14 cellular contexts compared by ENCODE assay signal in the genomic region with DNA sequence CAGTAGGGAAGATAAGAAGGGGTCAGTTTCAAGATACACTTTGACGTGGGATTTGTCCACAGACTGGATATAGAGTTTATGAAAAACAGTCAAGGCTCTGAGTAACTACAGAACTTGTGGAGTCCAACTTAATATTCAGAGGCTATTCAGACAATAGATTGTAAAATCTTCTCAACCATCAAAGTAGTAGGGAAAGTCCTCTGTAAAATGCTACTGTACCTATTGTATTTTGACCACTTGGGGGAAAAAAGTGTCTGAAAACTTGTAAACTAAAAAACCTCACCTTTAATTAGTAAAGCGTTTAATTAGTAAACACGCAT. TPM values are rescaled to one million over a fixed set of nuclear protein-coding genes. Genes with fewer than 3 reads are reported as not detected.
DNase-seq lines count a peak whose midpoint lies in the region; ATAC-seq and TF ChIP-seq lines count a peak whose summit lies in the region.
"Had no signal": no experiment of that assay in that cellular context is flagged by ENCODE, and none has a peak within 500 bp of the region (broad histone marks: within the 10 kb centered on the region; RNA-seq: fewer than 3 reads in every experiment).

No MANE protein-coding gene starts in this region.

- 18 to 86% methylated on average over 3 of the region's 3 CpGs for WGBS in tibial nerve, 2 donors

- no peaks in the 10 kb centered on the region for H3K9me3 Mint-ChIP-seq in activated CD4-positive, alpha-beta T cell treated with anti-CD3 and anti-CD28 coated beads, Interleukin-2, amount 10 ng/mL, durations not matched to agents 24 days and 14 days
- H3K9me3 Mint-ChIP-seq in stimulated activated effector memory CD8-positive, alpha-beta T cell treated with anti-CD3 and anti-CD28 coated beads, Interleukin-12 subunit alpha, Interleukin-12 subunit beta, amount 100 ng/mL, for 72 hours, result no peaks in the 10 kb centered on the region

- no peak for TF ChIP-seq EP300 in tibial nerve (IDR thresholded peaks at IDR 0.05)

- peaks cover 90% of the 10 kb centered on the region for H4K20me1 ChIP-seq in OCI-LY3 (ENCODE audit: insufficient read depth, low read length)

- H3K27me3 Mint-ChIP-seq in activated CD4-positive, alpha-beta T cell treated with anti-CD3 and anti-CD28 coated beads, Interleukin-2, amount 10 ng/mL, durations not matched to agents 24 days and 14 days, result no peaks in the 10 kb centered on the region

- H3K4me3 ChIP-seq in OCI-LY3 (ENCODE audit: low read length) (peak overlapping the region; percentile 8; the same call in 1 of the 2 replicates), tibial nerve (no peak overlapping the region)
- H3K4me3 ChIP-seq: ovary had no signal

- peaks cover 68% of the 10 kb centered on the region for H3K4me1 Mint-ChIP-seq in activated CD4-positive, alpha-beta T cell treated with anti-CD3 and anti-CD28 coated beads, Interleukin-2, amount 10 ng/mL, durations not matched to agents 24 days and 14 days
- peaks cover 71% of the 10 kb centered on the region for H3K4me1 Mint-ChIP-seq in stimulated activated effector memory CD8-positive, alpha-beta T cell treated with anti-CD3 and anti-CD28 coated beads, Interleukin-12 subunit alpha, Interleukin-12 subunit beta, amount 100 ng/mL, for 72 hours

- ATAC-seq in stimulated activated effector memory CD8-positive, alpha-beta T cell treated with anti-CD3 and anti-CD28 coated beads, Interleukin-12 subunit alpha, Interleukin-12 subunit beta, amount 100 ng/mL, for 72 hours, result no peak
- ATAC-seq in HG03159 (IDR thresholded peaks at IDR 0.05; ENCODE audit: unreplicated experiment) (no peak), GM18867 (IDR thresholded peaks at IDR 0.05; ENCODE audit: unreplicated experiment) (no peak)
- ATAC-seq: left ventricle myocardium superior had no signal

- TF ChIP-seq CTCF in OCI-LY3 (IDR thresholded peaks at IDR 0.05; ENCODE audit: low read depth, low read length), result no peak
- no peak for TF ChIP-seq CTCF in tibial nerve (IDR thresholded peaks at IDR 0.05)

- H3K4me2 ChIP-seq in OCI-LY3 (ENCODE audit: low read length), result peak overlapping the region; percentile 61

- peak overlapping the region; percentile 74 for H3K4me3 Mint-ChIP-seq in activated CD4-positive, alpha-beta T cell treated with anti-CD3 and anti-CD28 coated beads, Interleukin-2, amount 10 ng/mL, durations not matched to agents 24 days and 14 days
- peak overlapping the region; percentile 79 for H3K4me3 Mint-ChIP-seq in stimulated activated effector memory CD8-positive, alpha-beta T cell treated with anti-CD3 and anti-CD28 coated beads, Interleukin-12 subunit alpha, Interleukin-12 subunit beta, amount 100 ng/mL, for 72 hours

- no peak for DNase-seq in activated CD4-positive, alpha-beta T cell treated with anti-CD3 and anti-CD28 coated beads, Interleukin-2, amount 10 ng/mL, durations not matched to agents 24 days and 14 days
- DNase-seq in activated CD4-positive, alpha-beta T cell treated with anti-CD3 and anti-CD28 coated beads, Interleukin-2, amount 50 U/mL, for 48 hours, result no peak
- DNase-seq in caudate nucleus (lab: John Stamatoyannopoulos, UW) (no peak), tibial nerve (ENCODE audit: low spot score in 2 of 2) (no peak)
- DNase-seq in stimulated activated effector memory CD8-positive, alpha-beta T cell treated with anti-CD3 and anti-CD28 coated beads, Interleukin-12 subunit alpha, Interleukin-12 subunit beta, amount 100 ng/mL, for 72 hours (ENCODE audit: low spot score in 2 of 2), result no peak
- DNase-seq: ACHN; activated gamma-delta T cell treated with Interleukin-2 at 50 U/mL for 16 hours; left ventricle myocardium superior; MM.1S; ovary; stimulated activated CD4-positive, alpha-beta T cell treated with anti-CD3 and anti-CD28 coated beads, Interleukin-2, amount 100 ng/mL, for 24 hours had no signal

- H3K36me3 Mint-ChIP-seq in activated CD4-positive, alpha-beta T cell treated with anti-CD3 and anti-CD28 coated beads, Interleukin-2, amount 10 ng/mL, durations not matched to agents 24 days and 14 days (ENCODE audit: low read depth), result peaks cover 26% of the 10 kb centered on the region
- peaks cover 94% of the 10 kb centered on the region for H3K36me3 Mint-ChIP-seq in stimulated activated effector memory CD8-positive, alpha-beta T cell treated with anti-CD3 and anti-CD28 coated beads, Interleukin-12 subunit alpha, Interleukin-12 subunit beta, amount 100 ng/mL, for 72 hours

- intact Hi-C loops in activated CD4-positive, alpha-beta T cell treated with anti-CD3 and anti-CD28 coated beads, Interleukin-2, amount 10 ng/mL, durations not matched to agents 24 days and 14 days (cut with micrococcal nuclease), result no loop called here

- no peak for TF ChIP-seq POLR2A in tibial nerve (IDR thresholded peaks at IDR 0.05)

- H3K27ac Mint-ChIP-seq in activated CD4-positive, alpha-beta T cell treated with anti-CD3 and anti-CD28 coated beads, Interleukin-2, amount 10 ng/mL, durations not matched to agents 24 days and 14 days, result peak overlapping the region; percentile 81
- peak overlapping the region; percentile 12 for H3K27ac Mint-ChIP-seq in stimulated activated effector memory CD8-positive, alpha-beta T cell treated with anti-CD3 and anti-CD28 coated beads, Interleukin-12 subunit alpha, Interleukin-12 subunit beta, amount 100 ng/mL, for 72 hours

- H2AFZ ChIP-seq in OCI-LY3 (ENCODE audit: low read depth, low read length), result no peak overlapping the region

- H3K4me1 ChIP-seq in OCI-LY3 (ENCODE audit: low read length) (peaks cover 77% of the 10 kb centered on the region), tibial nerve (peaks cover 0 to 96% (median 79%) of the 10 kb centered on the region in 4 donors)

- H3K9me3 ChIP-seq in OCI-LY3 (ENCODE audit: insufficient read depth, low read length) (no peaks in the 10 kb centered on the region), tibial nerve (no peaks in the 10 kb centered on the region)
- H3K9me3 ChIP-seq: ovary had no signal

- H3K36me3 ChIP-seq in OCI-LY3 (replicated peaks; ENCODE audit: low read depth, low read length), result peaks cover 11% of the 10 kb centered on the region
- no peaks in the 10 kb centered on the region for H3K36me3 ChIP-seq in tibial nerve
- H3K36me3 ChIP-seq: ovary had no signal

- no peak overlapping the region for H3K9ac ChIP-seq in OCI-LY3 (ENCODE audit: low read length)

- peaks cover 99% of the 10 kb centered on the region for H3K79me2 ChIP-seq in OCI-LY3 (ENCODE audit: low read length)

- H3K27me3 ChIP-seq in OCI-LY3 (ENCODE audit: low read depth, low read length) (no peaks in the 10 kb centered on the region), tibial nerve (no peaks in the 10 kb centered on the region)
- H3K27me3 ChIP-seq: ovary had no signal

- H3K27ac ChIP-seq in OCI-LY3 (ENCODE audit: low read length) (peak overlapping the region; percentile 50; the same call in 1 of the 2 replicates), caudate nucleus (ENCODE audit: low read depth, low read length) (peak overlapping the region; percentile 76), tibial nerve (no peak overlapping the region)
- H3K27ac ChIP-seq: ovary had no signal

RNA-seq across cellular contexts. Expression of a gene that starts 10.5 kb away (rescaled TPM):
- total RNA-seq in activated CD4-positive, alpha-beta T cell treated with anti-CD3 and anti-CD28 coated beads, Interleukin-2, amount 10 ng/mL, durations not matched to agents 24 days and 14 days, result 363 and 390 TPM in 2 replicates
- total RNA-seq in tibial nerve, result 100 to 1,000 TPM; 127 to 184 (median 159) TPM

Comparison
In these comparisons a context has a peak if more than half of its experiments do, and no peak if none do; other contexts are left out.
1. H3K27ac ChIP-seq: peak in OCI-LY3 (single experiment) and caudate nucleus (single experiment); none in tibial nerve (0 of 4).